ENCODE assay signal across 1 cellular context in the genomic region with DNA sequence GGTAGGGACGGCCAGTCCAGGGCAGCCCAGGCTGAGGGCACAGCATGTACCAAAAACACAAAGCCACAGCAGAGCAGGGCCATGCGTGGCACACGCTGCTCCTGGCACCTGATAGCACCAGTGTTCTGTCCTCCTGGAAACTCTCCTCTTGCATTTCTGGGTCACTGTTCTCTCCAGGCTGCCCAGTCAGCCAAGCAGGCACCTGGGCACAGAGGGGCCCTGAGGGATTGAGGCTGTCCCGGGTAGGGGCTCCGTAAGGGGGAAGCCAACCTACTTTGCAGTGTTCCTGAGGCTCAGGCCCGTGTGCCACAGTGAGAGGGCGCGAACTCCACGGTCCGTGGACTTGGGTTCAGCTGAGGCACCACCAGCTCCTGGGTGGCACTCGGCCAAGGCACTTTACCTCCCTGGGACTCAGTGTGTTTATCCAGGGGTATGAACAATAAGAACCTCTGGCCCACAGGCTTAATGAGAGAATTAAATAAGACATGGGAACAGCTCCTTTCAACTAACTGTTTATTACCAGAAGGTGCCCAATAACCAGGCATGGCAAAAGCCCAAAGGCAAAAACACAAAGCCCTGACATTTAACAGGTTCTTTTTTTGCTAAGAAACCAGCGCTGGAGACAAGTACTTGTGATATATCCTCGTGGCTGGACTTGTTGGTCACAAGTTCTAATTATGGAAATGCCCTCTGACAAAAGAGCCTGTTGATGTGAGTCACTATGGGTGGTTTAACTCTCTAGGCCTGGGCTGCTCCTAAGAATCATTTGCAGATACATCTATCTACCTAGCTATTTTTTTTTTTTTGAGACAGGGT.
TF ChIP-seq lines count a peak whose summit lies in the region.

No MANE protein-coding gene starts in this region.

TF ChIP-seq in GM12878, 131 proteins besides CTCF, POLR2A, EP300 and RAD21 (continued from another document):
- TF ChIP-seq, protein P1, sequence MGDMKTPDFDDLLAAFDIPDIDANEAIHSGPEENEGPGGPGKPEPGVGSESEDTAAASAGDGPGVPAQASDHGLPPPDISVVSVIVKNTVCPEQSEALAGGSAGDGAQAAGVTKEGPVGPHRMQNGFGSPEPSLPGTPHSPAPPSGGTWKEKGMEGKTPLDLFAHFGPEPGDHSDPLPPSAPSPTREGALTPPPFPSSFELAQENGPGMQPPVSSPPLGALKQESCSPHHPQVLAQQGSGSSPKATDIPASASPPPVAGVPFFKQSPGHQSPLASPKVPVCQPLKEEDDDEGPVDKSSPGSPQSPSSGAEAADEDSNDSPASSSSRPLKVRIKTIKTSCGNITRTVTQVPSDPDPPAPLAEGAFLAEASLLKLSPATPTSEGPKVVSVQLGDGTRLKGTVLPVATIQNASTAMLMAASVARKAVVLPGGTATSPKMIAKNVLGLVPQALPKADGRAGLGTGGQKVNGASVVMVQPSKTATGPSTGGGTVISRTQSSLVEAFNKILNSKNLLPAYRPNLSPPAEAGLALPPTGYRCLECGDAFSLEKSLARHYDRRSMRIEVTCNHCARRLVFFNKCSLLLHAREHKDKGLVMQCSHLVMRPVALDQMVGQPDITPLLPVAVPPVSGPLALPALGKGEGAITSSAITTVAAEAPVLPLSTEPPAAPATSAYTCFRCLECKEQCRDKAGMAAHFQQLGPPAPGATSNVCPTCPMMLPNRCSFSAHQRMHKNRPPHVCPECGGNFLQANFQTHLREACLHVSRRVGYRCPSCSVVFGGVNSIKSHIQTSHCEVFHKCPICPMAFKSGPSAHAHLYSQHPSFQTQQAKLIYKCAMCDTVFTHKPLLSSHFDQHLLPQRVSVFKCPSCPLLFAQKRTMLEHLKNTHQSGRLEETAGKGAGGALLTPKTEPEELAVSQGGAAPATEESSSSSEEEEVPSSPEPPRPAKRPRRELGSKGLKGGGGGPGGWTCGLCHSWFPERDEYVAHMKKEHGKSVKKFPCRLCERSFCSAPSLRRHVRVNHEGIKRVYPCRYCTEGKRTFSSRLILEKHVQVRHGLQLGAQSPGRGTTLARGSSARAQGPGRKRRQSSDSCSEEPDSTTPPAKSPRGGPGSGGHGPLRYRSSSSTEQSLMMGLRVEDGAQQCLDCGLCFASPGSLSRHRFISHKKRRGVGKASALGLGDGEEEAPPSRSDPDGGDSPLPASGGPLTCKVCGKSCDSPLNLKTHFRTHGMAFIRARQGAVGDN (IDR thresholded peaks at IDR 0.05): peak; percentile 34; the same call in 1 of the 2 replicates
- TF ChIP-seq, protein P2, sequence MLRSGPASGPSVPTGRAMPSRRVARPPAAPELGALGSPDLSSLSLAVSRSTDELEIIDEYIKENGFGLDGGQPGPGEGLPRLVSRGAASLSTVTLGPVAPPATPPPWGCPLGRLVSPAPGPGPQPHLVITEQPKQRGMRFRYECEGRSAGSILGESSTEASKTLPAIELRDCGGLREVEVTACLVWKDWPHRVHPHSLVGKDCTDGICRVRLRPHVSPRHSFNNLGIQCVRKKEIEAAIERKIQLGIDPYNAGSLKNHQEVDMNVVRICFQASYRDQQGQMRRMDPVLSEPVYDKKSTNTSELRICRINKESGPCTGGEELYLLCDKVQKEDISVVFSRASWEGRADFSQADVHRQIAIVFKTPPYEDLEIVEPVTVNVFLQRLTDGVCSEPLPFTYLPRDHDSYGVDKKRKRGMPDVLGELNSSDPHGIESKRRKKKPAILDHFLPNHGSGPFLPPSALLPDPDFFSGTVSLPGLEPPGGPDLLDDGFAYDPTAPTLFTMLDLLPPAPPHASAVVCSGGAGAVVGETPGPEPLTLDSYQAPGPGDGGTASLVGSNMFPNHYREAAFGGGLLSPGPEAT (IDR thresholded peaks at IDR 0.05; ENCODE audit: low read depth): peak; percentile 44; the same call in 1 of the 2 replicates
TF ChIP-seq in GM12878: peak in this region for 5; not testable (repeated sequence) for 126.
